In the genomic region with DNA sequence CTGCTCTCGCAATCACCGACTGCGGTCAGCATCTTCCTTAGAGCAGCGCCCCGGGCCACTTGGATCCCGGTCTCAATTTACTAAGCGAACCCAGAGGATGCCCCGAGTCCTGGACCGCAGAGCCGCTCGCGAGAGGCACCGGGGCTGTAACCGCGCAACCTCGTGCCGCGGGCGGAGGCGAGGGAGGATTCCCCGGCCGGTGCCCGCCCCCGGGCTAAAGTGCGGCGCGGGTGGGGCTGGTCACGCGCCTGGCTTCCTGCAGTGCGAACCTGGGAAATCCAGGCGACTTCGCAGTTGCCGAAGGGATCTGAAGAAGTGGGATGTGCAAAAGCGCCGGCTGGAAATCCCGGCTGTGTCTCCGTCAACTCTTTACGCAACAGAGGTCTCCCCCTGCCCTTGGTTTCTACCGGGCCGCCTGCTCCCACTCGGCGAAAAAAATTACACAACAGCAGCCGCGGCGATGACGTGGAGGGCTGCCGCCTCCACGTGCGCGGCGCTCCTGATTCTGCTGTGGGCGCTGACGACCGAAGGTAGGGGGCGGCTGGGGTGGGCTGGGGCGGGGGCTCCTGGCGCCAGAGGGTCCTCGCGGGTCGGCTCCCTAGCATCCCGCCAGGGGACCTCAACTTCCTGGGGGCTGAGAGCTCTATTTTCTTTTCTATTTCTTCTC, we compare ENCODE assay signal across 8 cellular contexts. TPM values are rescaled to one million over a fixed set of nuclear protein-coding genes. Genes with fewer than 3 reads are reported as not detected.
DNase-seq lines count a peak whose midpoint lies in the region; ATAC-seq, FAIRE-seq and TF ChIP-seq lines count a peak whose summit lies in the region.

Gene NCR3LG1 (plus strand): TSS at position 291 of the 667 bp plus-strand sequence. CDS start 170 bp downstream, at position 461.

- H3K4me1 Mint-ChIP-seq in neural crest cell = peaks cover 35% of the 10 kb centered on the region
- H3K4me1 Mint-ChIP-seq in stimulated activated naive CD8-positive, alpha-beta T cell treated with anti-CD3 and anti-CD28 coated beads, Interleukin-15, amount 100 ng/mL, for 72 hours = peaks cover 45% of the 10 kb centered on the region

- peak; percentile 38 for ATAC-seq in HG03135 (IDR thresholded peaks at IDR 0.05; ENCODE audit: unreplicated experiment)
- peak; percentile 66 for ATAC-seq in stimulated activated naive CD8-positive, alpha-beta T cell treated with anti-CD3 and anti-CD28 coated beads, Interleukin-15, amount 100 ng/mL, for 72 hours
- ATAC-seq in GM21529 (IDR thresholded peaks at IDR 0.05; ENCODE audit: unreplicated experiment) = no peak

- H3K36me3 ChIP-seq in SJSA1 = no peaks in the 10 kb centered on the region

- H3K4me1 ChIP-seq in SJSA1 (replicated peaks) = peaks cover 24% of the 10 kb centered on the region

- H3K27me3 ChIP-seq in SJSA1 (replicated peaks) = peaks cover 24% of the 10 kb centered on the region

- H3K4me3 ChIP-seq in SJSA1 = peak within 1 kb of the TSS; percentile 51

- peaks cover 36% of the 10 kb centered on the region for H3K27me3 Mint-ChIP-seq in neural crest cell (ENCODE audit: low read depth)
- H3K27me3 Mint-ChIP-seq in stimulated activated naive CD8-positive, alpha-beta T cell treated with anti-CD3 and anti-CD28 coated beads, Interleukin-15, amount 100 ng/mL, for 72 hours = peaks cover 8% of the 10 kb centered on the region

- peak in 1 of 2 experiments; percentile 32 for DNase-seq in SJSA1 (ENCODE audit: low read depth in 1 of 2, low spot score in 2 of 2)
- DNase-seq in activated naive CD4-positive, alpha-beta T cell (lab: John Stamatoyannopoulos, UW) = peak; percentile 13 to 54 (median 18)
- DNase-seq in frontal cortex (ENCODE audit: low spot score in 2 of 2) = peak; percentile 44 to 66
- DNase-seq in neural crest cell (ENCODE audit: low read depth, low spot score) = peak; percentile 25
- peak; percentile 51 to 61 for DNase-seq in stimulated activated naive CD8-positive, alpha-beta T cell treated with anti-CD3 and anti-CD28 coated beads, Interleukin-15, amount 100 ng/mL, for 72 hours

- no peaks in the 10 kb centered on the region for H3K9me3 ChIP-seq in SJSA1 (replicated peaks)

- H3K36me3 Mint-ChIP-seq in neural crest cell (ENCODE audit: low read depth) = peaks cover 9% of the 10 kb centered on the region

- peak within 1 kb of the TSS; percentile 77 for H3K27ac Mint-ChIP-seq in neural crest cell (ENCODE audit: unreplicated experiment)
- peak within 1 kb of the TSS; percentile 85 to 97 for H3K27ac Mint-ChIP-seq in stimulated activated naive CD8-positive, alpha-beta T cell treated with anti-CD3 and anti-CD28 coated beads, Interleukin-15, amount 100 ng/mL, for 72 hours

- no peak; the same call in 1 of the 2 replicates for TF ChIP-seq CTCF in C4-2B (conservative IDR thresholded peaks at IDR 0.05)
- TF ChIP-seq CTCF in neural crest cell (conservative IDR thresholded peaks at IDR 0.05) = no peak

- H3K27ac ChIP-seq in C4-2B (peak within 1 kb of the TSS; percentile 79), SJSA1 (no peak within 1 kb of the TSS)

- peak within 1 kb of the TSS; percentile 91 for H3K4me3 Mint-ChIP-seq in neural crest cell
- peak within 1 kb of the TSS; percentile 86 to 90 for H3K4me3 Mint-ChIP-seq in stimulated activated naive CD8-positive, alpha-beta T cell treated with anti-CD3 and anti-CD28 coated beads, Interleukin-15, amount 100 ng/mL, for 72 hours

- FAIRE-seq in frontal cortex (lab: Jason Lieb, UNC) = no peak

- H3K9me3 Mint-ChIP-seq in neural crest cell = peaks cover 3% of the 10 kb centered on the region
- H3K9me3 Mint-ChIP-seq in stimulated activated naive CD8-positive, alpha-beta T cell treated with anti-CD3 and anti-CD28 coated beads, Interleukin-15, amount 100 ng/mL, for 72 hours = no peaks in the 10 kb centered on the region

RNA-seq across cellular contexts. Expression of gene NCR3LG1, which starts in this region (rescaled TPM):
- total RNA-seq in SJSA1 (2014; rRNA removed; shearing (Covaris generic)) = 0.13 and 1.4 TPM in 2 replicates
- total RNA-seq in frontal cortex = 10.2 TPM
- 18.8 and 20.9 TPM in 2 replicates for total RNA-seq in neural crest cell
